Comparison of ENCODE assay signal across 8 cellular contexts in genomic region chr3:113533534-113533892, GRCh38. TPM values are rescaled to one million over a fixed set of nuclear protein-coding genes. Genes with fewer than 3 reads are reported as not detected.
A peak's percentile ranks its signal among the peaks of the same experiment; 100 is the strongest.
DNase-seq lines count a peak whose midpoint lies in the region; ATAC-seq and TF ChIP-seq lines count a peak whose summit lies in the region.

No MANE protein-coding gene starts in this region.

- no CpG with 5 or more reads among the region's 10 CpGs for WGBS in H9 (ENCODE audit: extremely low coverage, insufficient read length, low lambda C conversion rate)

- no peak overlapping the region for H2BK5ac ChIP-seq in H9 (ENCODE audit: insufficient read length, low read length)

- peak overlapping the region; percentile 98 for H3K4me2 ChIP-seq in H9 (ENCODE audit: insufficient read depth, insufficient read length, low read length)

- peaks cover 13% of the 10 kb centered on the region for H3K23me2 ChIP-seq in H9 (ENCODE audit: insufficient read length, low read depth, low read length, poor library complexity, severe bottlenecking)

- no peaks in the 10 kb centered on the region for H3K9me3 ChIP-seq in H9 (ENCODE audit: control insufficient read depth, low read depth, low read length)
- H3K9me3 ChIP-seq in neutrophil = no peaks in the 10 kb centered on the region

- H3K23ac ChIP-seq in H9 (ENCODE audit: insufficient read length, low read depth, low read length) = no peak overlapping the region

- peak overlapping the region; percentile 19 for H3K9ac ChIP-seq in H9 (ENCODE audit: extremely low read depth, insufficient read length, low read length)

- no peaks in the 10 kb centered on the region for H3K36me3 ChIP-seq in neutrophil

- H3K4me3 Mint-ChIP-seq in H9 (peak overlapping the region; percentile 75 to 91), T-cell (peak overlapping the region; percentile 99 to 100 (median 99))

- no peak overlapping the region for H4K5ac ChIP-seq in H9 (ENCODE audit: insufficient read length, low read depth, low read length)

- H3K36me3 Mint-ChIP-seq in H9 (ENCODE audit: insufficient read depth in 1 of 3, low read depth in 3 of 3) (peaks cover 0 to 3% (median 0%) of the 10 kb centered on the region in 3 experiments; a peak in 1 of 7 replicates), T-cell (peaks cover 29% of the 10 kb centered on the region)

- H3K79me2 ChIP-seq in H9 (ENCODE audit: insufficient read depth, low read length) = no peaks in the 10 kb centered on the region

- POLR2A ChIA-PET in T-cell (lab: Charles Lee) = interaction anchor here (0.5 to 0.9 kb wide), 4 partner anchors 18 to 1931 kb away, joined by 3 to 5 read pairs (median 4); partner anchors contain the start of gene SPICE1 (in 1 of the 2)

- no peaks in the 10 kb centered on the region for H3K4me1 ChIP-seq in H9 (ENCODE audit: insufficient read depth, low read length)
- H3K4me1 ChIP-seq in neutrophil (ENCODE audit: control insufficient read depth in 1 of 2, insufficient read depth in 1 of 2, low read depth in 1 of 2, low read length in 1 of 2) = peaks cover 16 to 17% of the 10 kb centered on the region in 2 experiments

- ATAC-seq in T-cell (replicated peaks in 1 of 4) (peak; percentile 39 to 60 (median 52)), HG02610 (IDR thresholded peaks at IDR 0.05; ENCODE audit: unreplicated experiment) (no peak)

- no peak for DNase-seq in H9
- peak in 32 of 34 experiments; percentile 13 to 59 (median 38) for DNase-seq in T-cell
- peak; percentile 8 for DNase-seq in effector CD8-positive, alpha-beta T cell (lab: John Stamatoyannopoulos, UW)
- no peak for DNase-seq in NCI-H510A treated with DMSO at 0.1 percent for 48 hours (lab: John Stamatoyannopoulos, UW)
- no peak for DNase-seq in NCI-H226

- no peak overlapping the region for H3K56ac ChIP-seq in H9 (ENCODE audit: insufficient read length, low read depth, low read length)

- peaks cover 40% of the 10 kb centered on the region for H3K27me3 ChIP-seq in H9 (ENCODE audit: insufficient read depth, low read length)
- peaks cover 57% of the 10 kb centered on the region for H3K27me3 ChIP-seq in neutrophil

- no peaks in the 10 kb centered on the region for H3K79me1 ChIP-seq in H9 (ENCODE audit: insufficient read depth, low read depth, low read length, poor library complexity, severe bottlenecking)

- H2AK5ac ChIP-seq in H9 (ENCODE audit: insufficient read length, low read length) = no peak overlapping the region

- H3K27ac ChIP-seq in H9 (ENCODE audit: insufficient read length, low read depth, low read length) (no peak overlapping the region), neutrophil (no peak overlapping the region)

- no peak for TF ChIP-seq CTCF in GM12875 (IDR thresholded peaks at IDR 0.05; ENCODE audit: borderline replicate concordance, insufficient read depth, low read depth, low read length)
- no peak for TF ChIP-seq CTCF in H9 (conservative IDR thresholded peaks at IDR 0.05)
- TF ChIP-seq CTCF in neutrophil (IDR thresholded peaks at IDR 0.05) = no peak

- H3T11ph ChIP-seq in H9 (ENCODE audit: low read length) = no peak overlapping the region

- no peak overlapping the region for H3K27ac Mint-ChIP-seq in H9
- H3K27ac Mint-ChIP-seq in T-cell = peak overlapping the region; percentile 97 to 99

- no peak overlapping the region for H2BK20ac ChIP-seq in H9 (ENCODE audit: low read depth, low read length, poor library complexity, severe bottlenecking)

- H2BK12ac ChIP-seq in H9 (ENCODE audit: insufficient read length, low read depth, low read length) = no peak overlapping the region

- no peak overlapping the region for H4K91ac ChIP-seq in H9 (ENCODE audit: insufficient read length, low read depth, low read length)

- H3K27me3 Mint-ChIP-seq in H9 (ENCODE audit: low read depth) = peaks cover 74% of the 10 kb centered on the region
- H3K27me3 Mint-ChIP-seq in T-cell = no peaks in the 10 kb centered on the region

- CTCF ChIA-PET in T-cell (lab: Charles Lee) = interaction anchor here in 1 of 2 donors (0.6 to 2.0 kb wide), 6 partner anchors 18 to 1613 kb away, joined by 3 to 8 read pairs (median 4); partner anchors contain the start of gene SPICE1

- H4K8ac ChIP-seq in H9 (replicated peaks; ENCODE audit: insufficient read length, low read depth, low read length) = no peak overlapping the region

- H3K18ac ChIP-seq in H9 (ENCODE audit: insufficient read length, low read depth, low read length) = no peak overlapping the region

- no peak overlapping the region for H3K4ac ChIP-seq in H9 (ENCODE audit: low read depth, low read length)

- no peaks in the 10 kb centered on the region for H4K20me1 ChIP-seq in H9 (ENCODE audit: control insufficient read depth, insufficient read depth, insufficient read length)

- no peak overlapping the region for H2BK120ac ChIP-seq in H9 (ENCODE audit: low read depth, low read length, poor library complexity, severe bottlenecking)

- no peak overlapping the region for H2AFZ ChIP-seq in H9 (ENCODE audit: low read length)

- no peak overlapping the region for H3K14ac ChIP-seq in H9 (ENCODE audit: insufficient read depth, low read length)

- H3K4me1 Mint-ChIP-seq in H9 (peaks cover 15 to 16% of the 10 kb centered on the region in 2 experiments), T-cell (peaks cover 66 to 73% (median 70%) of the 10 kb centered on the region in 3 donors)

- H3K9me3 Mint-ChIP-seq in H9 (peaks cover 2 to 3% of the 10 kb centered on the region in 2 experiments; a peak in 2 of 5 replicates), T-cell (no peaks in the 10 kb centered on the region)

- H3K4me3 ChIP-seq in GM12875 (ENCODE audit: low read depth, low read length) (peak overlapping the region; percentile 98), neutrophil (ENCODE audit: low read depth in 1 of 2, low read length in 1 of 2) (peak overlapping the region; percentile 59 to 65)

- no peak overlapping the region for H2BK15ac ChIP-seq in H9 (ENCODE audit: low read depth, low read length)

RNA-seq across cellular contexts. Expression of gene SIDT1, which starts 1.2 kb away (rescaled TPM):
- total RNA-seq in H9 (2021) = not detected in 2 replicates
- total RNA-seq in T-cell = 10 to 100 TPM; 44.9 to 75.5 (median 48.7) TPM

RNA-seq across cellular contexts. Expression of gene SPICE1, which starts 18.6 kb away (rescaled TPM):
- total RNA-seq in H9 (2021) (14.6 and 15.3 TPM in 2 replicates), T-cell (10 to 100 TPM; 19.3 to 29.3 (median 21.7) TPM)

Comparison
In these comparisons a context has a peak if more than half of its experiments do, and no peak if none do; other contexts are left out.
1. DNase-seq: peak in T-cell (32 of 34) and effector CD8-positive, alpha-beta T cell (single experiment); none in H9 (single experiment), NCI-H510A treated with DMSO at 0.1 percent for 48 hours (single experiment) and NCI-H226 (single experiment).
2. H3K27ac Mint-ChIP-seq: peak in T-cell (2 of 2); none in H9 (0 of 3).
3. RNA of gene SIDT1, which starts 1.2 kb away (total RNA-seq): 44.9 to 75.5 TPM in T-cell; not detected in H9; every median in the first group is over 10 times any median in the second.